Comparison of ENCODE assay signal across 8 cellular contexts in the genomic region with DNA sequence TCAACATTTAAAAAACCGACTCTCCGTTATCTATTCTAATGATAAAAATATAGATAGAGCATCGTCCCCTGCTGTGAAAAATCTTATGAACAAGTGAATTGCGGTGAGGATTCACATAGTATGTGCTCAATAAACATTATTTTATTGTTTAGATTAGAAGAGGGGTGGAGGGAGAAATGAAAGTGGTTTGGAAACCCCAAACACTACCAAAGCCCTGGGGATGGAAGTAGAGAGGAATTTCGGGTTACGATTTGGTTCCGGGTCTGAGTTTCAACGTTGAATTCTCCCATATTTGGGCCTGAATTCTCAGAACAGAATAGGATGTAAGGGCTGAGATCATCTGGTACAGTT. TPM values are rescaled to one million over a fixed set of nuclear protein-coding genes. Genes with fewer than 3 reads are reported as not detected.
DNase-seq lines count a peak whose midpoint lies in the region; ATAC-seq, FAIRE-seq and TF ChIP-seq lines count a peak whose summit lies in the region.

No MANE protein-coding gene starts in this region.

- TF ChIP-seq CTCF in A549 (IDR thresholded peaks at IDR 0.05) (no peak), chondrocyte (IDR thresholded peaks at IDR 0.05) (no peak)

- H3K27ac ChIP-seq in A549 (peak overlapping the region; percentile 58 to 75), muscle layer of duodenum (ENCODE audit: low read length) (peak overlapping the region; percentile 83)

- TF ChIP-seq RAD21 in A549 (conservative IDR thresholded peaks at IDR 0.05 in 1 of 2, IDR thresholded peaks at IDR 0.05 in 1 of 2) = no peak

- no peak for TF ChIP-seq EP300 in A549 (IDR thresholded peaks at IDR 0.05)

- H3K4me3 ChIP-seq in A549 (peak overlapping the region; percentile 84), muscle layer of duodenum (ENCODE audit: low read depth in 1 of 2, low read length in 2 of 2) (peak overlapping the region; percentile 77 to 86)

- H3K4me1 ChIP-seq in A549 (peaks cover 15% of the 10 kb centered on the region; the same call in 2 of the 3 replicates), muscle layer of duodenum (ENCODE audit: control insufficient read depth in 1 of 2, insufficient read depth in 2 of 2, low read length in 2 of 2) (peaks cover 0 to 16% of the 10 kb centered on the region in 2 donors)

- H3K36me3 ChIP-seq in muscle layer of duodenum (ENCODE audit: control insufficient read depth in 1 of 2, insufficient read depth in 2 of 2, low read length in 2 of 2) = peaks cover 4 to 8% of the 10 kb centered on the region in 2 donors

- H3K27me3 Mint-ChIP-seq in IgD-negative memory B cell (no peaks in the 10 kb centered on the region), chondrocyte (ENCODE audit: low read depth) (no peaks in the 10 kb centered on the region)

- peak overlapping the region; percentile 69 for H3K4me2 ChIP-seq in A549

- H3K9me3 Mint-ChIP-seq in IgD-negative memory B cell = no peaks in the 10 kb centered on the region
- no peaks in the 10 kb centered on the region for H3K9me3 Mint-ChIP-seq in chondrocyte (ENCODE audit: low read depth)

- H3K9me3 ChIP-seq in A549 = no peaks in the 10 kb centered on the region
- H3K9me3 ChIP-seq in muscle layer of duodenum (ENCODE audit: control insufficient read depth in 1 of 2, low read length in 2 of 2) = no peaks in the 10 kb centered on the region

- H3K36me3 Mint-ChIP-seq in IgD-negative memory B cell (peaks cover 2% of the 10 kb centered on the region), chondrocyte (ENCODE audit: low read depth) (peaks cover 7% of the 10 kb centered on the region)

- FAIRE-seq in A549 (lab: Jason Lieb, UNC) = no peak

- in situ Hi-C loops in ACHN (cut with HindIII; ENCODE audit: low pct_ligation_motif_present, low pct_unique_long_range_greater_than_20kb, low sequenced_read_pairs) = no loop called here

- H3K27me3 ChIP-seq in muscle layer of duodenum (ENCODE audit: low read depth, low read length) = no peaks in the 10 kb centered on the region

- H3K4me1 Mint-ChIP-seq in IgD-negative memory B cell (peaks cover 22 to 27% (median 27%) of the 10 kb centered on the region in 3 donors), chondrocyte (ENCODE audit: low read depth) (peaks cover 33% of the 10 kb centered on the region)

- H3K4me3 Mint-ChIP-seq in IgD-negative memory B cell (peak overlapping the region; percentile 85 to 97 (median 95)), chondrocyte (ENCODE audit: unreplicated experiment) (peak overlapping the region; percentile 95)

- DNase-seq in A549 (ENCODE audit: low read depth in 1 of 2, low spot score in 1 of 2) (no peak), chondrocyte (ENCODE audit: low spot score) (no peak), left lobe of liver (ENCODE audit: low spot score) (no peak), globus pallidus (ENCODE audit: low spot score) (no peak), DMS114 treated with DMSO at 0.1 percent for 48 hours (lab: John Stamatoyannopoulos, UW; ENCODE audit: unreplicated experiment) (no peak), ACHN (no peak)

- CTCF ChIA-PET in A549 (lab: Yijun Ruan, JAX) = interaction anchor here (0.6 kb wide), 1 partner anchor 1203 kb away, joined by 3 read pairs; no protein-coding TSS in a partner anchor

- peak overlapping the region; percentile 80 to 97 (median 95) for H3K27ac Mint-ChIP-seq in IgD-negative memory B cell
- H3K27ac Mint-ChIP-seq in chondrocyte (ENCODE audit: unreplicated experiment) = peak overlapping the region; percentile 94

- ATAC-seq in A549 (no peak), left lobe of liver (no peak)

- TF ChIP-seq POLR2A in A549 (IDR thresholded peaks at IDR 0.05; ENCODE audit: low read length) = no peak

- WGBS in A549 (ENCODE audit: missing lambda C conversion rate) = 33% methylated on average over 8 of the region's 8 CpGs

- POLR2A ChIA-PET in A549 (lab: Yijun Ruan, JAX) = interaction anchor here (0.6 to 2.1 kb wide), 5 partner anchors 14 to 58 kb away, joined by 3 to 22 read pairs (median 4); a partner anchor contains a TSS

TF ChIP-seq in A549, 52 proteins besides CTCF, POLR2A, EP300 and RAD21:
- TF ChIP-seq, protein P1, sequence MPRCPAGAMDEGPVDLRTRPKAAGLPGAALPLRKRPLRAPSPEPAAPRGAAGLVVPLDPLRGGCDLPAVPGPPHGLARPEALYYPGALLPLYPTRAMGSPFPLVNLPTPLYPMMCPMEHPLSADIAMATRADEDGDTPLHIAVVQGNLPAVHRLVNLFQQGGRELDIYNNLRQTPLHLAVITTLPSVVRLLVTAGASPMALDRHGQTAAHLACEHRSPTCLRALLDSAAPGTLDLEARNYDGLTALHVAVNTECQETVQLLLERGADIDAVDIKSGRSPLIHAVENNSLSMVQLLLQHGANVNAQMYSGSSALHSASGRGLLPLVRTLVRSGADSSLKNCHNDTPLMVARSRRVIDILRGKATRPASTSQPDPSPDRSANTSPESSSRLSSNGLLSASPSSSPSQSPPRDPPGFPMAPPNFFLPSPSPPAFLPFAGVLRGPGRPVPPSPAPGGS (IDR thresholded peaks at IDR 0.05) = 0 out of 3 replicates have a peak, but pooled peaks have one; percentile 6
- TF ChIP-seq FOSL2 (IDR thresholded peaks at IDR 0.05) = no peak
- no peak for TF ChIP-seq FOSL2 (CRISPR knock-in tag; IDR thresholded peaks at IDR 0.05)
- no peak for TF ChIP-seq PHF8 (IDR thresholded peaks at IDR 0.05; ENCODE audit: borderline replicate concordance, low read depth)
- TF ChIP-seq NFE2L2 (conservative IDR thresholded peaks at IDR 0.05; ENCODE audit: low read length) = no peak
- TF ChIP-seq SREBF2 (IDR thresholded peaks at IDR 0.05) = no peak
TF ChIP-seq in A549: peak in this region for 1.

RNA-seq across cellular contexts. Expression of a gene that starts 0.5 kb away (rescaled TPM):
- polyA plus RNA-seq in A549 (2011; rRNA removed) (12.8 and 14.6 TPM in 2 replicates), A549 (2017; fragmentation: RNase III; extraction: RNeasy Plus Mini Kit Qiagen cat#74134 plus additional on column Dnase treatment) (10.3 to 13.6 TPM (median 11.9 TPM) in 3 replicates), IgD-negative memory B cell (16.0 TPM)
- polyA plus RNA-seq in A549 (2012; cell fraction: cytosol; rRNA removed) = 3.5 and 4.8 TPM in 2 replicates
- 3.3 and 3.7 TPM in 2 replicates for polyA plus RNA-seq in A549 (2012; cell fraction: nucleus; rRNA removed)
- polyA minus RNA-seq in A549 (2011; rRNA and poly(A)+ RNA removed) = 3.3 and 4.6 TPM in 2 replicates
- total RNA-seq in chondrocyte (48.1 to 49.6 TPM (median 48.3 TPM) in 3 replicates), left lobe of liver (14.4 TPM)

RNA-seq across cellular contexts. Expression of a gene that starts 46.8 kb away (rescaled TPM):
- polyA plus RNA-seq in A549 (2011; rRNA removed) = 6.5 and 7.0 TPM in 2 replicates
- polyA plus RNA-seq in A549 (2012; cell fraction: cytosol; rRNA removed) = 2.4 and 2.6 TPM in 2 replicates
- 1.6 TPM in 2 replicates for polyA plus RNA-seq in A549 (2012; cell fraction: nucleus; rRNA removed)
- polyA plus RNA-seq in A549 (2017; fragmentation: RNase III; extraction: RNeasy Plus Mini Kit Qiagen cat#74134 plus additional on column Dnase treatment) = 4.1 to 4.8 TPM (median 4.2 TPM) in 3 replicates
- polyA minus RNA-seq in A549 (2011; rRNA and poly(A)+ RNA removed) = 4.4 and 6.5 TPM in 2 replicates
- 6.5 TPM for polyA plus RNA-seq in IgD-negative memory B cell
- 12.7 to 15.1 TPM (median 13.6 TPM) in 3 replicates for total RNA-seq in chondrocyte
- 4.4 TPM for total RNA-seq in left lobe of liver

RNA-seq across cellular contexts. Expression of a gene that starts 58.0 kb away (rescaled TPM):
- polyA plus RNA-seq in A549 (2011; rRNA removed) (42.0 and 43.9 TPM in 2 replicates), A549 (2017; fragmentation: RNase III; extraction: RNeasy Plus Mini Kit Qiagen cat#74134 plus additional on column Dnase treatment) (33.4 to 35.0 TPM (median 34.0 TPM) in 3 replicates), IgD-negative memory B cell (31.7 TPM)
- polyA plus RNA-seq in A549 (2012; cell fraction: cytosol; rRNA removed) = 29.1 and 35.5 TPM in 2 replicates
- 23.0 and 23.9 TPM in 2 replicates for polyA plus RNA-seq in A549 (2012; cell fraction: nucleus; rRNA removed)
- 42.2 and 58.6 TPM in 2 replicates for polyA minus RNA-seq in A549 (2011; rRNA and poly(A)+ RNA removed)
- total RNA-seq in chondrocyte (39.7 to 42.9 TPM (median 41.7 TPM) in 3 replicates), left lobe of liver (10.2 TPM)
